Comparison of ENCODE assay signal across 26 cellular contexts in the genomic region with DNA sequence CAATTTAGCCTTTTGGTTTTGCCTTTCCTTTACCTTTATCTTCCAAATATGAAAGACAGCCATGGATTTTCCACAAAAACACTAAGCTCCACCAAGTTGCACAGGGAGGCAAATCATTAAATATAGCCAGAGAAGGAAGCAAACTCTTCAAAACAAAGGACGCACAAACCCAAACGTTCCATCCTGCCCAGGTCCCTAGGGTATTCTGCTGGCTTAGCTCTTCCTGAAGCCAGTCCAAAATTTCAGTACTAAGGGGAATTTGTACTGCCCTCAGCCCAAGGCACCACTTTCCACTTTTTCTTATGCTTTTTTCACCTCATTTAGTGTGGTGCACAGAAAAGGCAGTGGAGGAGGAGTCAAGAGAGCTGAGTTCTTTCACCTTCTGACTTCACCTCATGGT.
DNase-seq lines count a peak whose midpoint lies in the region; ATAC-seq and TF ChIP-seq lines count a peak whose summit lies in the region.
"Had no signal": no experiment of that assay in that cellular context is flagged by ENCODE, and none has a peak within 500 bp of the region (broad histone marks: within the 10 kb centered on the region; RNA-seq: fewer than 3 reads in every experiment).

No MANE protein-coding gene starts in this region.

- intact Hi-C loops in left cardiac atrium (cut with DNase I), result loop anchor here in 1 of 2 donors (5.0 to 10.0 kb wide), 2 partner anchors 67 to 470 kb away; no protein-coding TSS in a partner anchor

- in situ Hi-C loops in brain microvascular endothelial cell (cut with HindIII; ENCODE audit: low pct_ligation_motif_present, low sequenced_read_pairs), result no loop called here

- H3K4me3 Mint-ChIP-seq in GM23338, result no peak overlapping the region
- H3K4me3 Mint-ChIP-seq: activated CD4-positive, alpha-beta T cell treated with anti-CD3 and anti-CD28 coated beads for 36 hours; activated CD8-positive, alpha-beta T cell treated with anti-CD3 and anti-CD28 coated beads for 36 hours; activated naive CD4-positive, alpha-beta T cell treated with anti-CD3 and anti-CD28 coated beads for 36 hours; naive thymus-derived CD8-positive, alpha-beta T cell had no signal

- H2AFZ ChIP-seq in GM23338 (no peak overlapping the region), smooth muscle cell (ENCODE audit: low read depth) (no peak overlapping the region)

- WGBS in smooth muscle cell (ENCODE audit: low lambda C conversion rate), result 77% methylated on average over 2 of the region's 2 CpGs

- H3K4me1 ChIP-seq in GM23338 (ENCODE audit: insufficient read depth) (peaks cover 4% of the 10 kb centered on the region; the same call in 1 of the 2 replicates), smooth muscle cell (ENCODE audit: low read depth) (peaks cover 6% of the 10 kb centered on the region)

- H3K4me2 ChIP-seq in GM23338 (no peak overlapping the region), smooth muscle cell (no peak overlapping the region)

- H3K9ac ChIP-seq in smooth muscle cell (ENCODE audit: low read depth), result no peak overlapping the region

- DNase-seq in GM23338 (ENCODE audit: low spot score), result no peak
- DNase-seq in brain microvascular endothelial cell, result no peak
- DNase-seq in left cardiac atrium, result no peak
- DNase-seq in smooth muscle cell (lab: John Stamatoyannopoulos, UW; ENCODE audit: unreplicated experiment), result no peak
- DNase-seq in DMS53 (lab: John Stamatoyannopoulos, UW), result no peak
- no peak for DNase-seq in stimulated activated CD4-positive, alpha-beta T cell treated with anti-CD3 and anti-CD28 coated beads, Interleukin-15, amount 100 ng/mL, for 24 hours
- DNase-seq: activated CD4-positive, alpha-beta T cell treated with anti-CD3 and anti-CD28 coated beads for 36 hours; activated CD8-positive, alpha-beta T cell treated with anti-CD3 and anti-CD28 coated beads for 36 hours; activated naive CD4-positive, alpha-beta T cell treated with anti-CD3 and anti-CD28 coated beads for 36 hours; Calu3; effector CD4-positive, alpha-beta T cell; foreskin fibroblast; KG1; kidney; lower lobe of right lung; MM.1S; naive thymus-derived CD8-positive, alpha-beta T cell; NCI-H1105 treated with DMSO at 0.1 percent for 48 hours; NCI-H1930; stimulated activated naive CD8-positive, alpha-beta T cell treated with anti-CD3 and anti-CD28 coated beads, Interleukin-15, Interleukin-2, amounts not matched to agents 100 U/mL and 50 U/mL, for 24 hours; SW 1271; testis had no signal

- H3K4me1 Mint-ChIP-seq in GM23338, result no peaks in the 10 kb centered on the region; the same call in none of the 3 replicates

- no peak for TF ChIP-seq CTCF in GM23338 (conservative IDR thresholded peaks at IDR 0.05; ENCODE audit: low read depth in 2 of 2)
- TF ChIP-seq CTCF in brain microvascular endothelial cell (IDR thresholded peaks at IDR 0.05; ENCODE audit: low read depth, low read length, missing control alignments), result no peak
- TF ChIP-seq CTCF in smooth muscle cell (IDR thresholded peaks at IDR 0.05; ENCODE audit: borderline replicate concordance, insufficient read depth, poor library complexity, severe bottlenecking), result no peak

- peaks cover 18% of the 10 kb centered on the region for H3K36me3 Mint-ChIP-seq in GM23338 (ENCODE audit: low read depth)
- H3K36me3 Mint-ChIP-seq: naive thymus-derived CD8-positive, alpha-beta T cell had no signal

- no peak for ATAC-seq in GM23338
- ATAC-seq in left cardiac atrium, result peak; percentile 39
- no peak for ATAC-seq in HG02588 (IDR thresholded peaks at IDR 0.05; ENCODE audit: unreplicated experiment)
- no peak for ATAC-seq in GM21529 (IDR thresholded peaks at IDR 0.05; ENCODE audit: unreplicated experiment)
- ATAC-seq: naive thymus-derived CD8-positive, alpha-beta T cell; stimulated activated naive CD8-positive, alpha-beta T cell treated with anti-CD3 and anti-CD28 coated beads, Interleukin-15, Interleukin-2, amounts not matched to agents 100 U/mL and 50 U/mL, for 24 hours had no signal

- H3K79me2 ChIP-seq in GM23338 (replicated peaks; ENCODE audit: insufficient read depth) (no peaks in the 10 kb centered on the region), smooth muscle cell (ENCODE audit: low read depth) (no peaks in the 10 kb centered on the region)

- H3K4me3 ChIP-seq in GM23338 (no peak overlapping the region), brain microvascular endothelial cell (ENCODE audit: low read depth, low read length) (no peak overlapping the region), smooth muscle cell (no peak overlapping the region)
- H3K4me3 ChIP-seq: lower lobe of right lung, testis had no signal

- H3K27ac ChIP-seq in GM23338 (ENCODE audit: low read depth) (peak overlapping the region; percentile 60; the same call in 1 of the 2 replicates), brain microvascular endothelial cell (peak overlapping the region; percentile 42), smooth muscle cell (ENCODE audit: low read depth) (peak overlapping the region; percentile 33)
- H3K27ac ChIP-seq: epithelial cell of prostate, HL-60, lower lobe of right lung had no signal

- H3K27me3 Mint-ChIP-seq in GM23338 (ENCODE audit: insufficient read depth, low read depth, poor library complexity), result peaks cover 8% of the 10 kb centered on the region
- H3K27me3 Mint-ChIP-seq: activated CD4-positive, alpha-beta T cell treated with anti-CD3 and anti-CD28 coated beads for 36 hours; activated CD8-positive, alpha-beta T cell treated with anti-CD3 and anti-CD28 coated beads for 36 hours; naive thymus-derived CD8-positive, alpha-beta T cell had no signal

- H3K9me3 Mint-ChIP-seq in GM23338, result no peaks in the 10 kb centered on the region
- H3K9me3 Mint-ChIP-seq: activated CD8-positive, alpha-beta T cell treated with anti-CD3 and anti-CD28 coated beads for 36 hours; activated naive CD4-positive, alpha-beta T cell treated with anti-CD3 and anti-CD28 coated beads for 36 hours; naive thymus-derived CD8-positive, alpha-beta T cell had no signal

- H3K27ac Mint-ChIP-seq in GM23338, result no peak overlapping the region
- H3K27ac Mint-ChIP-seq: activated CD4-positive, alpha-beta T cell treated with anti-CD3 and anti-CD28 coated beads for 36 hours; activated CD8-positive, alpha-beta T cell treated with anti-CD3 and anti-CD28 coated beads for 36 hours; activated naive CD4-positive, alpha-beta T cell treated with anti-CD3 and anti-CD28 coated beads for 36 hours had no signal

- H4K20me1 ChIP-seq in GM23338 (replicated peaks; ENCODE audit: insufficient read depth) (no peaks in the 10 kb centered on the region), smooth muscle cell (ENCODE audit: low read depth) (no peaks in the 10 kb centered on the region)

- H3F3A ChIP-seq in GM23338 (replicated peaks; ENCODE audit: low read depth) (no peaks in the 10 kb centered on the region), smooth muscle cell (ENCODE audit: low read depth) (peaks cover 30% of the 10 kb centered on the region)

- H3K9me2 ChIP-seq in GM23338 (ENCODE audit: insufficient read depth), result no peaks in the 10 kb centered on the region

- H3K27me3 ChIP-seq in GM23338 (ENCODE audit: insufficient read depth) (no peaks in the 10 kb centered on the region), brain microvascular endothelial cell (replicated peaks) (no peaks in the 10 kb centered on the region), smooth muscle cell (ENCODE audit: low read depth) (no peaks in the 10 kb centered on the region)
- H3K27me3 ChIP-seq: testis had no signal

- peaks cover 15% of the 10 kb centered on the region for H3K36me3 ChIP-seq in GM23338 (ENCODE audit: insufficient read depth)
- H3K36me3 ChIP-seq in brain microvascular endothelial cell (replicated peaks), result no peaks in the 10 kb centered on the region
- no peaks in the 10 kb centered on the region for H3K36me3 ChIP-seq in smooth muscle cell (ENCODE audit: low read depth)
- H3K36me3 ChIP-seq: lower lobe of right lung had no signal

- H3K9me3 ChIP-seq in smooth muscle cell (replicated peaks; ENCODE audit: low read depth), result no peaks in the 10 kb centered on the region
- H3K9me3 ChIP-seq: lower lobe of right lung, testis had no signal

TF ChIP-seq in GM23338, 12 proteins besides CTCF, POLR2A, EP300 and RAD21 (continues in another document):
- TF ChIP-seq ZNF114 (CRISPR knock-in tag; IDR thresholded peaks at IDR 0.05), result no peak

Comparison
In these comparisons a context has a peak if more than half of its experiments do, and no peak if none do; other contexts are left out.
1. ATAC-seq: peak in left cardiac atrium (2 of 2); none in GM23338 (single experiment), HG02588 (single experiment) and GM21529 (single experiment).
2. Peak in every context shown above with its lines, with median percentiles within 50 percentile points of each other: H3K27ac ChIP-seq.